Comparison of ENCODE assay signal across 1 cellular context in the genomic region with DNA sequence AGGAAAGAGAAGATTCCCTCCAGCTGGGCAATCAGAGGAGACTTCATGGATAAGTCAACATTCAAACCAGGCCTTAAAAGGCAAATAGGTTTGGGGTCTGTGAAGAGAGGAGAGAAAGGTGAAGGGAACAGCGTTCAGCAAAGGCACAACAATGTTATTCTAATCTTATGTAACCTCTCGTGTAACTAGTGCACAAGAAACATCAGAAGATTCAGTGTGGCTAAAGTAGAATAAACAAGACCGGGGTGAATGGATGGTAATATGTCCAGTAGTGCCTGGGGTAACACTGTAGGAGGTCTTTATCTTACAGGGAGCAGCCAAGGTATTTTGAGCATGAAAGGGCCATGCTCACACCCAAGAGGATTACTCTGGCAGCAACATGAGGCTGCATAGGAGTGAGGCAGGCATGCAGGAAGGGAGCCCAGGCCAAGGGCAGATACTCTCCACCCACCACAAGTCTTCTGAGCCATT.
TF ChIP-seq lines count a peak whose summit lies in the region.

No MANE protein-coding gene starts in this region.

TF ChIP-seq in HEK293, 187 proteins besides CTCF, POLR2A, EP300 and RAD21 (continued from another document):
- TF ChIP-seq, protein P1, sequence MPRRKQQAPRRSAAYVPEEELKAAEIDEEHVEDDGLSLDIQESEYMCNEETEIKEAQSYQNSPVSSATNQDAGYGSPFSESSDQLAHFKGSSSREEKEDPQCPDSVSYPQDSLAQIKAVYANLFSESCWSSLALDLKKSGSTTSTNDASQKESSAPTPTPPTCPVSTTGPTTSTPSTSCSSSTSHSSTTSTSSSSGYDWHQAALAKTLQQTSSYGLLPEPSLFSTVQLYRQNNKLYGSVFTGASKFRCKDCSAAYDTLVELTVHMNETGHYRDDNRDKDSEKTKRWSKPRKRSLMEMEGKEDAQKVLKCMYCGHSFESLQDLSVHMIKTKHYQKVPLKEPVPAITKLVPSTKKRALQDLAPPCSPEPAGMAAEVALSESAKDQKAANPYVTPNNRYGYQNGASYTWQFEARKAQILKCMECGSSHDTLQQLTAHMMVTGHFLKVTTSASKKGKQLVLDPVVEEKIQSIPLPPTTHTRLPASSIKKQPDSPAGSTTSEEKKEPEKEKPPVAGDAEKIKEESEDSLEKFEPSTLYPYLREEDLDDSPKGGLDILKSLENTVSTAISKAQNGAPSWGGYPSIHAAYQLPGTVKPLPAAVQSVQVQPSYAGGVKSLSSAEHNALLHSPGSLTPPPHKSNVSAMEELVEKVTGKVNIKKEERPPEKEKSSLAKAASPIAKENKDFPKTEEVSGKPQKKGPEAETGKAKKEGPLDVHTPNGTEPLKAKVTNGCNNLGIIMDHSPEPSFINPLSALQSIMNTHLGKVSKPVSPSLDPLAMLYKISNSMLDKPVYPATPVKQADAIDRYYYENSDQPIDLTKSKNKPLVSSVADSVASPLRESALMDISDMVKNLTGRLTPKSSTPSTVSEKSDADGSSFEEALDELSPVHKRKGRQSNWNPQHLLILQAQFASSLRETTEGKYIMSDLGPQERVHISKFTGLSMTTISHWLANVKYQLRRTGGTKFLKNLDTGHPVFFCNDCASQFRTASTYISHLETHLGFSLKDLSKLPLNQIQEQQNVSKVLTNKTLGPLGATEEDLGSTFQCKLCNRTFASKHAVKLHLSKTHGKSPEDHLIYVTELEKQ (tag by site-specific recombination; IDR thresholded peaks at IDR 0.05; ENCODE audit: borderline replicate concordance) = no peak
- TF ChIP-seq ZIC2 (tag by site-specific recombination; IDR thresholded peaks at IDR 0.05) (peak; percentile 55), ZSCAN23 (tag by site-specific recombination; IDR thresholded peaks at IDR 0.05) (no peak), ZNF394 (tag by site-specific recombination; IDR thresholded peaks at IDR 0.05; ENCODE audit: borderline replicate concordance) (no peak), ZNF391 (tag by site-specific recombination; IDR thresholded peaks at IDR 0.05; ENCODE audit: borderline replicate concordance, low read depth) (no peak), ZNF658 (tag by site-specific recombination; IDR thresholded peaks at IDR 0.05) (no peak), ZNF266 (tag by site-specific recombination; IDR thresholded peaks at IDR 0.05; ENCODE audit: low read depth) (no peak), ZNF585B (tag by site-specific recombination; IDR thresholded peaks at IDR 0.05) (no peak), ZNF341 (tag by site-specific recombination; IDR thresholded peaks at IDR 0.05; ENCODE audit: low read depth) (peak; percentile 79), SP2 (tag by site-specific recombination; IDR thresholded peaks at IDR 0.05) (no peak), ZFP3 (tag by site-specific recombination; IDR thresholded peaks at IDR 0.05; ENCODE audit: low read depth) (no peak), GLIS1 (tag by site-specific recombination; IDR thresholded peaks at IDR 0.05) (peak; percentile 86)
- TF ChIP-seq, protein P2, sequence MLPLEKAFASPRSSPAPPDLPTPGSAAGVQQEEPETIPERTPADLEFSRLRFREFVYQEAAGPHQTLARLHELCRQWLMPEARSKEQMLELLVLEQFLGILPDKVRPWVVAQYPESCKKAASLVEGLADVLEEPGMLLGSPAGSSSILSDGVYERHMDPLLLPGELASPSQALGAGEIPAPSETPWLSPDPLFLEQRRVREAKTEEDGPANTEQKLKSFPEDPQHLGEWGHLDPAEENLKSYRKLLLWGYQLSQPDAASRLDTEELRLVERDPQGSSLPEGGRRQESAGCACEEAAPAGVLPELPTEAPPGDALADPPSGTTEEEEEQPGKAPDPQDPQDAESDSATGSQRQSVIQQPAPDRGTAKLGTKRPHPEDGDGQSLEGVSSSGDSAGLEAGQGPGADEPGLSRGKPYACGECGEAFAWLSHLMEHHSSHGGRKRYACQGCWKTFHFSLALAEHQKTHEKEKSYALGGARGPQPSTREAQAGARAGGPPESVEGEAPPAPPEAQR (tag by site-specific recombination; IDR thresholded peaks at IDR 0.05) = no peak
- TF ChIP-seq, protein P3, sequence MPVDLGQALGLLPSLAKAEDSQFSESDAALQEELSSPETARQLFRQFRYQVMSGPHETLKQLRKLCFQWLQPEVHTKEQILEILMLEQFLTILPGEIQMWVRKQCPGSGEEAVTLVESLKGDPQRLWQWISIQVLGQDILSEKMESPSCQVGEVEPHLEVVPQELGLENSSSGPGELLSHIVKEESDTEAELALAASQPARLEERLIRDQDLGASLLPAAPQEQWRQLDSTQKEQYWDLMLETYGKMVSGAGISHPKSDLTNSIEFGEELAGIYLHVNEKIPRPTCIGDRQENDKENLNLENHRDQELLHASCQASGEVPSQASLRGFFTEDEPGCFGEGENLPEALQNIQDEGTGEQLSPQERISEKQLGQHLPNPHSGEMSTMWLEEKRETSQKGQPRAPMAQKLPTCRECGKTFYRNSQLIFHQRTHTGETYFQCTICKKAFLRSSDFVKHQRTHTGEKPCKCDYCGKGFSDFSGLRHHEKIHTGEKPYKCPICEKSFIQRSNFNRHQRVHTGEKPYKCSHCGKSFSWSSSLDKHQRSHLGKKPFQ (tag by site-specific recombination; IDR thresholded peaks at IDR 0.05) = peak; percentile 49; the same call in 1 of the 2 replicates
TF ChIP-seq in HEK293: peak in this region for 7.
